Comparison of ENCODE assay signal across 12 cellular contexts in the genomic region with DNA sequence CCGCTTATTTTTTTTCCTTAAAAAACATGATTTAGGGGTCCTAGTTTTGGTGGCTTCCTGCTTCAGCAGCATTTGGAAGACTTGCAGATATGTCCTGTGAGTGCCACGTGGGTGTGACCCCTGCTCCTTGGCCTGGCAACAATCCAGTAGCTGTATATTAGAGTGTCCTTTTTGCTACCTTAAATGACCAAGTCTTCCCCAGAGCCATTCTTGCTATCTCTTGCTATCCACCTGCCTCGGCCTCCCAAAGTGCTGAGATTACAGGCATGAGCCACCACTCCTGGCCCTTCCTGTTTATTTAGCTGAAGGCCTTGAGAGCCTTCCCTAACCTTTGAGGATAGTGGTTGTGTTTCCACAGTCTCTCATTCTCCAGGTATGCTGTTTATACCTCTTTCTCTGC. TPM values are rescaled to one million over a fixed set of nuclear protein-coding genes. Genes with fewer than 3 reads are reported as not detected.
DNase-seq lines count a peak whose midpoint lies in the region; ATAC-seq, FAIRE-seq and TF ChIP-seq lines count a peak whose summit lies in the region.
"Had no signal": no experiment of that assay in that cellular context is flagged by ENCODE, and none has a peak within 500 bp of the region (broad histone marks: within the 10 kb centered on the region; RNA-seq: fewer than 3 reads in every experiment).

No MANE protein-coding gene starts in this region.

- H3K4me3 ChIP-seq in ascending aorta = no peak overlapping the region
- no peak overlapping the region for H3K4me3 ChIP-seq in kidney (ENCODE audit: low read length in 2 of 2)
- no peak overlapping the region for H3K4me3 ChIP-seq in thoracic aorta

- intact Hi-C loops in ascending aorta (cut with DNase I) (loop anchor here (2.0 kb wide), 1 partner anchor 16 kb away; no protein-coding TSS in a partner anchor), kidney (cut with DNase I) (no loop called here)

- peak overlapping the region; percentile 86 to 94 for H3K27ac ChIP-seq in ascending aorta
- H3K27ac ChIP-seq in kidney (ENCODE audit: low read depth in 2 of 2, low read length in 2 of 2) = peak overlapping the region in 1 of 2 donors; percentile 88
- peak overlapping the region; percentile 83 to 85 for H3K27ac ChIP-seq in thoracic aorta

- H3K36me3 ChIP-seq in ascending aorta = peaks cover 0 to 7% of the 10 kb centered on the region in 2 donors
- H3K36me3 ChIP-seq in kidney (ENCODE audit: control insufficient read depth in 1 of 2, insufficient read depth in 2 of 2, low read length in 2 of 2) = peaks cover 4 to 22% of the 10 kb centered on the region in 2 donors
- no peaks in the 10 kb centered on the region for H3K36me3 ChIP-seq in thoracic aorta

- ATAC-seq in thoracic aorta (ENCODE audit: insufficient number of reproducible peaks, low FRiP score, low read depth) = no peak
- ATAC-seq in HG03196 (IDR thresholded peaks at IDR 0.05; ENCODE audit: unreplicated experiment) = no peak

- FAIRE-seq in kidney (lab: Jason Lieb, UNC) = no peak

- H3K4me1 ChIP-seq in ascending aorta (peaks cover 31 to 79% of the 10 kb centered on the region in 2 donors), kidney (ENCODE audit: control insufficient read depth in 1 of 2, insufficient read depth in 1 of 2, low read depth in 1 of 2, low read length in 2 of 2) (peaks cover 53 to 71% of the 10 kb centered on the region in 2 donors), thoracic aorta (ENCODE audit: control insufficient read depth in 1 of 2, low read depth in 2 of 2) (peaks cover 63 to 94% of the 10 kb centered on the region in 2 donors)

- no peaks in the 10 kb centered on the region for H3K27me3 ChIP-seq in ascending aorta
- H3K27me3 ChIP-seq in thoracic aorta (replicated peaks; ENCODE audit: insufficient read depth) = no peaks in the 10 kb centered on the region

- H3K9ac ChIP-seq in kidney (ENCODE audit: low read length in 2 of 2) = no peak overlapping the region

- H3K9me3 ChIP-seq in ascending aorta (no peaks in the 10 kb centered on the region), kidney (ENCODE audit: control insufficient read depth in 1 of 2, low read length in 2 of 2) (no peaks in the 10 kb centered on the region), thoracic aorta (no peaks in the 10 kb centered on the region)

- TF ChIP-seq CTCF in ascending aorta (IDR thresholded peaks at IDR 0.05) = no peak
- no peak for TF ChIP-seq CTCF in kidney (IDR thresholded peaks at IDR 0.05; ENCODE audit: borderline replicate concordance, extremely low read depth, insufficient read depth)
- TF ChIP-seq CTCF in thoracic aorta (IDR thresholded peaks at IDR 0.05) = no peak

- DNase-seq in DMS53 (lab: John Stamatoyannopoulos, UW) (peak; percentile 51), DMS53 treated with DMSO at 0.1 percent for 48 hours (lab: John Stamatoyannopoulos, UW; ENCODE audit: unreplicated experiment) (no peak), ascending aorta (ENCODE audit: low spot score in 2 of 2) (no peak), kidney (peak; percentile 41), thoracic aorta (ENCODE audit: low spot score) (no peak), T-helper 9 cell (no peak), GF-D8 (lab: John Stamatoyannopoulos, UW) (no peak)
- DNase-seq: 8988T; activated CD4-positive, alpha-beta memory T cell treated with anti-CD3 and anti-CD28 coated beads, Interleukin-2, amount 10 ng/mL, durations not matched to agents 7 days and 5 days; CD4-positive, alpha-beta memory T cell; NCI-H2029 treated with DMSO at 0.1 percent for 48 hours had no signal

RNA-seq across cellular contexts. Expression of a gene that starts 17.0 kb away (rescaled TPM):
- total RNA-seq in ascending aorta (56.3 TPM), kidney (93.3 TPM), thoracic aorta (10 to 100 TPM; 84.1 to 93.5 TPM)
- polyA plus RNA-seq in kidney (ENCODE audit: insufficient read depth, low read depth, low replicate concordance) = 38.4 TPM

RNA-seq across cellular contexts. Expression of a gene that starts 52.8 kb away (rescaled TPM):
- 48.4 TPM for total RNA-seq in ascending aorta
- 14.6 TPM for total RNA-seq in kidney
- 31.6 TPM for polyA plus RNA-seq in kidney (ENCODE audit: insufficient read depth, low read depth, low replicate concordance)
- 10 to 100 TPM; 12.2 to 26.9 TPM for total RNA-seq in thoracic aorta

RNA-seq across cellular contexts. Expression of a gene that starts 53.0 kb away (rescaled TPM):
- total RNA-seq in ascending aorta (97.0 TPM), kidney (62.0 TPM), thoracic aorta (10 to 100 TPM; 27.3 to 84.2 TPM)
- 55.4 TPM for polyA plus RNA-seq in kidney (ENCODE audit: insufficient read depth, low read depth, low replicate concordance)

Comparison
In these comparisons a context has a peak if more than half of its experiments do, and no peak if none do; other contexts are left out.
1. DNase-seq: peak in DMS53 (single experiment) and kidney (single experiment); none in DMS53 treated with DMSO at 0.1 percent for 48 hours (single experiment), ascending aorta (0 of 2), thoracic aorta (single experiment), T-helper 9 cell (single experiment) and GF-D8 (single experiment).